In the genomic region with DNA sequence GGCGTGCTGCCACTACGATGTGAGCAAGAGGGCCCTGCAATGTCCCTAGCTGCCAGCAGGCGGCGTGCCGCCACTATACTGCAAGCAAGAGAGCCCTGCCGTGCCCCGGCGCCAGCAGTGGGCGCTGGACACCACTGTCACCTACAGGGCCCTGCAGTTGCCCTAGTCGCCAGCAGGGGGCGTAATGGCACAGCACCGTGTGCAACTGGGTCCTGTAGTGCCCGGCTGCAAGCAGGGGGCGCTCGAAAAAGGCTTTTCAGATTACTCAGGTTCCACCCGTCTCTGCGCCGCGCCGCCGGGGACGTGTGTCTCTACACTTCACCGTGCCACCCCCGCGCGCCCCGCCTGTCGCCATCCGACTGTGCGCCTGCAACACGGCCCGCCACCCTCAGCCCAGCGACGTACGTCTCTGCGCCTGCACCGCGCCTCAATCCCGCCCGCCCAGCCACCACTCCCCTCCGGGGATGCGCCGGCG, we compare ENCODE assay signal across 8 cellular contexts.
DNase-seq lines count a peak whose midpoint lies in the region; ATAC-seq and TF ChIP-seq lines count a peak whose summit lies in the region.

No MANE protein-coding gene starts in this region.

- H3F3A ChIP-seq in OCI-LY1 (ENCODE audit: insufficient read depth, low read length): peaks cover 7% of the 10 kb centered on the region

- H4K20me1 ChIP-seq in OCI-LY1 (ENCODE audit: insufficient read depth, low read length): no peaks in the 10 kb centered on the region

- H3K9ac ChIP-seq in OCI-LY1 (ENCODE audit: low read length) (no peak overlapping the region), colonic mucosa (ENCODE audit: low read depth in 2 of 2, low read length in 2 of 2) (no peak overlapping the region)

- ATAC-seq in GM19463 (IDR thresholded peaks at IDR 0.05; ENCODE audit: unreplicated experiment) (no peak), HG02938 (IDR thresholded peaks at IDR 0.05; ENCODE audit: unreplicated experiment) (no peak), HG03045 (IDR thresholded peaks at IDR 0.05; ENCODE audit: unreplicated experiment) (no peak)

- peak; percentile 58 for DNase-seq in GM06990 (ENCODE audit: extremely low read depth, insufficient read length)
- no peak for DNase-seq in colonic mucosa
- peak; percentile 81 for DNase-seq in posterior vena cava (ENCODE audit: low spot score)
- no peak for DNase-seq in effector CD4-positive, alpha-beta T cell

- H3K4me1 ChIP-seq in OCI-LY1 (ENCODE audit: insufficient read depth, low read length, severe bottlenecking) (peaks cover 14% of the 10 kb centered on the region), colonic mucosa (no peaks in the 10 kb centered on the region)

- H3K4me3 ChIP-seq in GM06990 (replicated peaks; ENCODE audit: low read depth, low read length): no peak overlapping the region
- H3K4me3 ChIP-seq in OCI-LY1 (ENCODE audit: low read depth, low read length, poor library complexity, severe bottlenecking): no peak overlapping the region
- H3K4me3 ChIP-seq in colonic mucosa: no peak overlapping the region

- H3K36me3 ChIP-seq in GM06990 (ENCODE audit: control insufficient read depth, insufficient read depth, low read length) (no peaks in the 10 kb centered on the region), OCI-LY1 (ENCODE audit: insufficient read depth, low read length) (no peaks in the 10 kb centered on the region), colonic mucosa (no peaks in the 10 kb centered on the region)

- intact Hi-C loops in colonic mucosa (cut with DNase I): no loop called here
- intact Hi-C loops in posterior vena cava (cut with DNase I): no loop called here

- H2AFZ ChIP-seq in OCI-LY1 (ENCODE audit: low read length): no peak overlapping the region

- H3K27me3 ChIP-seq in GM06990 (replicated peaks; ENCODE audit: control insufficient read depth, insufficient read depth, low read length) (no peaks in the 10 kb centered on the region), OCI-LY1 (ENCODE audit: insufficient read depth, low read length) (no peaks in the 10 kb centered on the region), colonic mucosa (no peaks in the 10 kb centered on the region)

- peaks cover 12% of the 10 kb centered on the region for H3K9me3 ChIP-seq in OCI-LY1 (ENCODE audit: low read length)
- no peaks in the 10 kb centered on the region for H3K9me3 ChIP-seq in colonic mucosa

- no peak overlapping the region for H3K4me2 ChIP-seq in OCI-LY1 (ENCODE audit: low read length)

- TF ChIP-seq CTCF in GM06990 (IDR thresholded peaks at IDR 0.05; ENCODE audit: insufficient read depth, low read length, poor library complexity, severe bottlenecking) (peak; percentile 54), OCI-LY1 (IDR thresholded peaks at IDR 0.05; ENCODE audit: low read length) (peak; percentile 90), colonic mucosa (IDR thresholded peaks at IDR 0.05) (peak; percentile 26)

- H3K79me2 ChIP-seq in OCI-LY1 (ENCODE audit: insufficient read depth, low read length): no peaks in the 10 kb centered on the region

- no peaks in the 10 kb centered on the region for H3K9me2 ChIP-seq in OCI-LY1 (ENCODE audit: low read depth, low read length)

- no peak overlapping the region for H3K27ac ChIP-seq in OCI-LY1 (ENCODE audit: low read depth, low read length, poor library complexity, severe bottlenecking)
- H3K27ac ChIP-seq in colonic mucosa: no peak overlapping the region

Comparison
In these comparisons a context has a peak if more than half of its experiments do, and no peak if none do; other contexts are left out.
1. DNase-seq: peak in GM06990 (single experiment) and posterior vena cava (single experiment); none in colonic mucosa (single experiment) and effector CD4-positive, alpha-beta T cell (single experiment).
2. CTCF ChIP-seq: peak in every context shown above with its lines; median percentile 90 in OCI-LY1; 54 in GM06990; 26 in colonic mucosa.